ENCODE assay signal across 9 cellular contexts in genomic region chr17:41777579-41778188, GRCh38. TPM values are rescaled to one million over a fixed set of nuclear protein-coding genes. Genes with fewer than 3 reads are reported as not detected.
DNase-seq lines count a peak whose midpoint lies in the region; ATAC-seq and TF ChIP-seq lines count a peak whose summit lies in the region.
"Had no signal": no experiment of that assay in that cellular context is flagged by ENCODE, and none has a peak within 500 bp of the region (broad histone marks: within the 10 kb centered on the region; RNA-seq: fewer than 3 reads in every experiment).

No MANE protein-coding gene starts in this region.

- H3K14ac ChIP-seq in neuronal stem cell (ENCODE audit: low read length), result no peak overlapping the region

- no peak overlapping the region for H3K9ac ChIP-seq in neuronal stem cell (ENCODE audit: low read depth, low read length, poor library complexity)

- H3K27me3 ChIP-seq in GM23338 (ENCODE audit: insufficient read depth) (no peaks in the 10 kb centered on the region), PC-9 (ENCODE audit: insufficient read depth, low read depth) (no peaks in the 10 kb centered on the region), neuronal stem cell (ENCODE audit: control insufficient read depth in 3 of 3, insufficient read depth in 3 of 3, low read depth in 1 of 3, low read length in 3 of 3) (no peaks in the 10 kb centered on the region)

- H3K9me3 ChIP-seq in PC-9 (ENCODE audit: insufficient read depth, low read depth) (no peaks in the 10 kb centered on the region), neuronal stem cell (replicated peaks in 1 of 2; ENCODE audit: control insufficient read depth in 2 of 2, insufficient read depth in 1 of 2, low read depth in 1 of 2, low read length in 2 of 2) (no peaks in the 10 kb centered on the region)

- ATAC-seq in GM23338, result no peak
- no peak for ATAC-seq in GM21381 (IDR thresholded peaks at IDR 0.05; ENCODE audit: unreplicated experiment)
- no peak for ATAC-seq in HG03135 (IDR thresholded peaks at IDR 0.05; ENCODE audit: unreplicated experiment)
- ATAC-seq in esophagus mucosa, result no peak

- no peak overlapping the region for H3K4ac ChIP-seq in neuronal stem cell (ENCODE audit: low read length)

- H3K27ac Mint-ChIP-seq in GM23338, result no peak overlapping the region

- H2AK5ac ChIP-seq in neuronal stem cell (ENCODE audit: low read depth, low read length), result peak overlapping the region; percentile 67

- no peak overlapping the region for H3K23ac ChIP-seq in neuronal stem cell (ENCODE audit: low read depth, low read length, poor library complexity)

- H3F3A ChIP-seq in GM23338 (replicated peaks; ENCODE audit: low read depth), result peaks cover 19% of the 10 kb centered on the region; the same call in 1 of the 2 replicates
- peaks cover 49% of the 10 kb centered on the region for H3F3A ChIP-seq in PC-9 (ENCODE audit: insufficient read depth, low read depth)

- peak overlapping the region; percentile 26; the same call in 1 of the 2 replicates for H3K4me2 ChIP-seq in GM23338
- H3K4me2 ChIP-seq in PC-9, result peak overlapping the region; percentile 31
- no peak overlapping the region for H3K4me2 ChIP-seq in neuronal stem cell (ENCODE audit: insufficient read depth, low read length, poor library complexity, severe bottlenecking)

- H3K36me3 Mint-ChIP-seq in GM23338 (ENCODE audit: low read depth), result peaks cover 16% of the 10 kb centered on the region

- no peak overlapping the region for H2AFZ ChIP-seq in GM23338
- no peak overlapping the region for H2AFZ ChIP-seq in PC-9
- no peak overlapping the region for H2AFZ ChIP-seq in neuronal stem cell (ENCODE audit: low read length)

- H4K20me1 ChIP-seq in GM23338 (replicated peaks; ENCODE audit: insufficient read depth) (peaks cover 4% of the 10 kb centered on the region), PC-9 (ENCODE audit: insufficient read depth) (peaks cover 39% of the 10 kb centered on the region)

- DNase-seq in GM23338 (ENCODE audit: low spot score), result no peak
- peak; percentile 51 to 58 for DNase-seq in PC-9
- DNase-seq in fibroblast of gingiva (ENCODE audit: low read depth), result peak; percentile 94
- DNase-seq in neuronal stem cell (ENCODE audit: low spot score), result no peak
- no peak for DNase-seq in stimulated activated CD4-positive, alpha-beta T cell treated with anti-CD3 and anti-CD28 coated beads, Interleukin-12 subunit alpha, Interleukin-12 subunit beta, amount 100 ng/mL, for 4 hours

- no peak overlapping the region for H4K8ac ChIP-seq in neuronal stem cell (ENCODE audit: low read depth, low read length)

- H3K4me3 ChIP-seq in GM23338, result no peak overlapping the region
- no peak overlapping the region for H3K4me3 ChIP-seq in PC-9
- H3K4me3 ChIP-seq in neuronal stem cell (ENCODE audit: low read length in 2 of 2), result no peak overlapping the region

- H3K36me3 ChIP-seq in GM23338 (ENCODE audit: insufficient read depth), result no peaks in the 10 kb centered on the region
- H3K36me3 ChIP-seq in PC-9 (ENCODE audit: low read depth), result no peaks in the 10 kb centered on the region
- H3K36me3 ChIP-seq in neuronal stem cell (replicated peaks in 1 of 2; ENCODE audit: control insufficient read depth in 2 of 2, insufficient read depth in 2 of 2, low read length in 2 of 2), result peaks cover 4 to 5% of the 10 kb centered on the region in 2 donors

- peaks cover 3% of the 10 kb centered on the region for H3K79me1 ChIP-seq in neuronal stem cell (ENCODE audit: low read depth, low read length)

- no peak overlapping the region for H3K4me3 Mint-ChIP-seq in GM23338

- H3K27ac ChIP-seq in GM23338 (ENCODE audit: low read depth), result peak overlapping the region; percentile 81
- peak overlapping the region; percentile 49 for H3K27ac ChIP-seq in PC-9
- H3K27ac ChIP-seq in neuronal stem cell (replicated peaks; ENCODE audit: low read length), result peak overlapping the region; percentile 60

- peaks cover 57% of the 10 kb centered on the region for H3K4me1 Mint-ChIP-seq in GM23338

- CTCF ChIA-PET in PC-9 (lab: Charles Lee), result interaction anchor here (0.5 to 0.7 kb wide), 3 partner anchors 19 to 84 kb away, joined by 4 to 5 read pairs (median 5); no protein-coding TSS in a partner anchor

- H2BK120ac ChIP-seq in neuronal stem cell (ENCODE audit: low read depth, low read length), result no peak overlapping the region

- POLR2A ChIA-PET in PC-9 (lab: Charles Lee; ENCODE audit: unreplicated experiment), result interaction anchor here (1.2 kb wide), 1 partner anchor 9 kb away, joined by 30 read pairs; the partner anchor contains the start of gene JUP

- peaks cover 57% of the 10 kb centered on the region for H3K4me1 ChIP-seq in GM23338 (ENCODE audit: insufficient read depth)
- H3K4me1 ChIP-seq in PC-9 (replicated peaks; ENCODE audit: insufficient read depth), result peaks cover 56% of the 10 kb centered on the region
- peaks cover 35 to 44% of the 10 kb centered on the region in 2 donors for H3K4me1 ChIP-seq in neuronal stem cell (ENCODE audit: control insufficient read depth in 2 of 2, insufficient read depth in 1 of 2, low read depth in 1 of 2, low read length in 2 of 2)

- no peaks in the 10 kb centered on the region for H3K9me2 ChIP-seq in GM23338 (ENCODE audit: insufficient read depth)
- no peaks in the 10 kb centered on the region for H3K9me2 ChIP-seq in PC-9 (ENCODE audit: insufficient read depth)

- H2BK12ac ChIP-seq in neuronal stem cell (ENCODE audit: low read length), result no peak overlapping the region

- H3K79me2 ChIP-seq in GM23338 (replicated peaks; ENCODE audit: insufficient read depth), result peaks cover 81% of the 10 kb centered on the region
- H3K79me2 ChIP-seq in PC-9 (ENCODE audit: low read depth), result peaks cover 69% of the 10 kb centered on the region

- peaks cover 16% of the 10 kb centered on the region for H3K27me3 Mint-ChIP-seq in GM23338 (ENCODE audit: insufficient read depth, low read depth, poor library complexity)

- intact Hi-C loops in PC-9 (cut with micrococcal nuclease; ENCODE audit: unreplicated experiment), result no loop called here

- H2BK5ac ChIP-seq in neuronal stem cell (ENCODE audit: low read length), result peak overlapping the region; percentile 42

- no peaks in the 10 kb centered on the region for H3K9me3 Mint-ChIP-seq in GM23338

- H2BK15ac ChIP-seq in neuronal stem cell (ENCODE audit: low read length), result no peak overlapping the region

- peak overlapping the region; percentile 73 for H3K18ac ChIP-seq in neuronal stem cell (ENCODE audit: low read length)

- no peak overlapping the region for H4K91ac ChIP-seq in neuronal stem cell (ENCODE audit: low read depth, low read length, poor library complexity)

- no CpG with 5 or more reads among the region's 12 CpGs for WGBS in neuronal stem cell (ENCODE audit: extremely low coverage in 2 of 2, insufficient read length in 2 of 2, insufficient replicate concordance in 1 of 2), 2 donors

- no TSS peak for BruUV-seq in PC-9 (replicated peaks; lab: Mats Ljungman, UMichigan)

- no peak for TF ChIP-seq CTCF in GM23338 (conservative IDR thresholded peaks at IDR 0.05; ENCODE audit: low read depth in 2 of 2)
- TF ChIP-seq CTCF in PC-9 (conservative IDR thresholded peaks at IDR 0.05), result no peak

RNA-seq across cellular contexts. Expression of gene JUP, which starts 8.8 kb away (rescaled TPM):
- 160 and 177 TPM in 2 replicates for total RNA-seq in GM23338 (2014; rRNA removed; shearing (Covaris generic))
- 45.5 and 47.2 TPM in 2 replicates for polyA plus RNA-seq in GM23338 (2016; fragmentation: Nextera tagmentation; extraction: Ambion mirVana)
- total RNA-seq in PC-9 (2021) (259 TPM in 2 replicates), esophagus mucosa (1,050 TPM)
- polyA plus RNA-seq in neuronal stem cell (2013, experiment 1 of 2), result 55.6 TPM
- polyA plus RNA-seq in neuronal stem cell (2013, experiment 2 of 2), result 57.2 TPM

RNA-seq across cellular contexts. Expression of gene P3H4, which starts 34.1 kb away (rescaled TPM):
- total RNA-seq in GM23338 (2014; rRNA removed; shearing (Covaris generic)), result 27.9 and 33.3 TPM in 2 replicates
- 16.0 and 17.0 TPM in 2 replicates for polyA plus RNA-seq in GM23338 (2016; fragmentation: Nextera tagmentation; extraction: Ambion mirVana)
- 26.8 and 34.0 TPM in 2 replicates for total RNA-seq in PC-9 (2021)
- 36.9 TPM for polyA plus RNA-seq in neuronal stem cell (2013, experiment 1 of 2)
- polyA plus RNA-seq in neuronal stem cell (2013, experiment 2 of 2), result 37.5 TPM
- 1.9 TPM for total RNA-seq in esophagus mucosa

RNA-seq across cellular contexts. Expression of gene FKBP10, which starts 35.1 kb away (rescaled TPM):
- 137 and 151 TPM in 2 replicates for total RNA-seq in GM23338 (2014; rRNA removed; shearing (Covaris generic))
- 26.2 and 32.2 TPM in 2 replicates for polyA plus RNA-seq in GM23338 (2016; fragmentation: Nextera tagmentation; extraction: Ambion mirVana)
- total RNA-seq in PC-9 (2021), result 143 and 164 TPM in 2 replicates
- 166 TPM for polyA plus RNA-seq in neuronal stem cell (2013, experiment 1 of 2)
- 162 TPM for polyA plus RNA-seq in neuronal stem cell (2013, experiment 2 of 2)
- total RNA-seq in esophagus mucosa, result 3.1 TPM

RNA-seq across cellular contexts. Expression of gene HAP1, which starts 43.2 kb away (rescaled TPM):
- 2.2 and 3.5 TPM in 2 replicates for total RNA-seq in GM23338 (2014; rRNA removed; shearing (Covaris generic))
- polyA plus RNA-seq in GM23338 (2016; fragmentation: Nextera tagmentation; extraction: Ambion mirVana), result 1.4 and 1.6 TPM in 2 replicates
- total RNA-seq in PC-9 (2021) (1.1 and 2.2 TPM in 2 replicates), esophagus mucosa (1.4 TPM)
- 1.5 TPM for polyA plus RNA-seq in neuronal stem cell (2013, experiment 1 of 2)
- 1.5 TPM for polyA plus RNA-seq in neuronal stem cell (2013, experiment 2 of 2)
- total RNA-seq: mononuclear cell had no signal

RNA-seq across cellular contexts. Expression of gene NT5C3B, which starts 58.3 kb away (rescaled TPM):
- 68.9 and 78.3 TPM in 2 replicates for total RNA-seq in GM23338 (2014; rRNA removed; shearing (Covaris generic))
- polyA plus RNA-seq in GM23338 (2016; fragmentation: Nextera tagmentation; extraction: Ambion mirVana), result 58.2 and 59.1 TPM in 2 replicates
- total RNA-seq in PC-9 (2021), result 48.8 and 51.1 TPM in 2 replicates
- 111 TPM for polyA plus RNA-seq in neuronal stem cell (2013, experiment 1 of 2)
- polyA plus RNA-seq in neuronal stem cell (2013, experiment 2 of 2), result 110 TPM
- 22.8 TPM for total RNA-seq in esophagus mucosa

Comparison
In these comparisons a context has a peak if more than half of its experiments do, and no peak if none do; other contexts are left out.
1. DNase-seq: peak in PC-9 (2 of 2) and fibroblast of gingiva (single experiment); none in GM23338 (single experiment), neuronal stem cell (single experiment) and stimulated activated CD4-positive, alpha-beta T cell treated with anti-CD3 and anti-CD28 coated beads, Interleukin-12 subunit alpha, Interleukin-12 subunit beta, amount 100 ng/mL, for 4 hours (single experiment).
2. RNA of gene FKBP10, which starts 35.1 kb away (total RNA-seq): 137 to 151 TPM in GM23338 and 143 to 164 TPM in PC-9; 3.1 TPM in esophagus mucosa (single experiment); every median in the first group is over 10 times any median in the second.
3. Peak in every context shown above with its lines, with median percentiles within 50 percentile points of each other: H3K27ac ChIP-seq.